Comparison of ENCODE assay signal across 18 cellular contexts in genomic region chrX:46788902-46789301, GRCh38. TPM values are rescaled to one million over a fixed set of nuclear protein-coding genes. Genes with fewer than 3 reads are reported as not detected.
DNase-seq lines count a peak whose midpoint lies in the region; ATAC-seq and TF ChIP-seq lines count a peak whose summit lies in the region.
"Had no signal": no experiment of that assay in that cellular context is flagged by ENCODE, and none has a peak within 500 bp of the region (broad histone marks: within the 10 kb centered on the region; RNA-seq: fewer than 3 reads in every experiment).

No MANE protein-coding gene starts in this region.

- no CpG with 5 or more reads among the region's 4 CpGs for WGBS in IMR-90 (ENCODE audit: extremely low coverage in 2 of 2, insufficient read length in 1 of 2), 2 experiments
- WGBS in mesendoderm (ENCODE audit: extremely low coverage, insufficient coverage, low lambda C conversion rate): no CpG with 5 or more reads among the region's 4 CpGs

- ATAC-seq in IMR-90 (ENCODE audit: low read depth): peak; percentile 78
- ATAC-seq: activated T-helper 17 cell treated with anti-CD3 and anti-CD28 coated beads, Interleukin-2, amount 50 U/mL, for 72 hours; gastrocnemius medialis; T-cell had no signal

- no peak overlapping the region for H3K9ac ChIP-seq in IMR-90 (ENCODE audit: low read depth, low read length)
- no peak overlapping the region for H3K9ac ChIP-seq in mesendoderm (ENCODE audit: low read length)

- intact Hi-C loops in IMR-90 (cut with micrococcal nuclease): no loop called here

- H3K4ac ChIP-seq in IMR-90 (ENCODE audit: low read depth, low read length): peak overlapping the region; percentile 70
- no peak overlapping the region for H3K4ac ChIP-seq in mesendoderm (ENCODE audit: low read depth, low read length)

- H3K36me3 ChIP-seq in IMR-90 (ENCODE audit: control insufficient read depth, insufficient read depth, low read length): no peaks in the 10 kb centered on the region
- no peaks in the 10 kb centered on the region for H3K36me3 ChIP-seq in mesendoderm (ENCODE audit: control insufficient read depth, insufficient read depth, low read length)
- H3K36me3 ChIP-seq: gastrocnemius medialis, left ventricle myocardium inferior, thoracic aorta had no signal

- H3K18ac ChIP-seq in IMR-90 (ENCODE audit: low read depth, low read length) (peak overlapping the region; percentile 20; the same call in 1 of the 2 replicates), mesendoderm (ENCODE audit: low read length) (no peak overlapping the region)

- POLR2A ChIA-PET in IMR-90 (lab: Charles Lee; ENCODE audit: unreplicated experiment): interaction anchor here (0.8 kb wide), 1 partner anchor 18 kb away, joined by 3 read pairs; no protein-coding TSS in a partner anchor

- no TSS peak for BruUV-seq in IMR-90 (replicated peaks; lab: Mats Ljungman, UMichigan)

- in situ Hi-C loops in IMR-90 (cut with MboI; ENCODE audit: low sequenced_read_pairs): no loop called here

- H4K20me1 ChIP-seq in IMR-90 (ENCODE audit: insufficient read depth, low read length): no peaks in the 10 kb centered on the region; the same call in 1 of the 2 replicates

- H3K9me1 ChIP-seq in IMR-90 (ENCODE audit: insufficient read depth, low read length): peaks cover 3% of the 10 kb centered on the region; the same call in 1 of the 2 replicates

- no peaks in the 10 kb centered on the region for H3K79me2 ChIP-seq in mesendoderm (ENCODE audit: control insufficient read depth, insufficient read depth, low read length)

- dilution Hi-C loops in IMR-90 (cut with HindIII; ENCODE audit: low sequenced_read_pairs, unreplicated experiment): no loop called here

- no peak for TF ChIP-seq POLR2A in IMR-90 (IDR thresholded peaks at IDR 0.05; ENCODE audit: low read depth, low read length)

- H2BK15ac ChIP-seq in IMR-90 (ENCODE audit: low read depth, low read length) (no peak overlapping the region), mesendoderm (replicated peaks; ENCODE audit: low read depth) (no peak overlapping the region)

- no peak for TF ChIP-seq CTCF in IMR-90 (conservative IDR thresholded peaks at IDR 0.05; ENCODE audit: low read depth, low read length)

- peak overlapping the region; percentile 67 for H2AFZ ChIP-seq in IMR-90 (replicated peaks; ENCODE audit: low read length, poor library complexity)

- H4K5ac ChIP-seq in IMR-90 (ENCODE audit: low read depth, low read length) (peak overlapping the region; percentile 27; the same call in 1 of the 2 replicates), mesendoderm (ENCODE audit: low read length) (no peak overlapping the region)

- peaks cover 8% of the 10 kb centered on the region for H3K4me1 ChIP-seq in IMR-90 (ENCODE audit: control insufficient read depth, insufficient read depth, low read length)
- no peaks in the 10 kb centered on the region for H3K4me1 ChIP-seq in mesendoderm (ENCODE audit: control insufficient read depth, low read depth, low read length)
- H3K4me1 ChIP-seq: gastrocnemius medialis, left ventricle myocardium inferior had no signal

- peak overlapping the region; percentile 76; the same call in 1 of the 2 replicates for H3K23ac ChIP-seq in IMR-90 (ENCODE audit: low read depth, low read length)
- no peak overlapping the region for H3K23ac ChIP-seq in mesendoderm (ENCODE audit: low read length)

- no peaks in the 10 kb centered on the region for H3K9me3 ChIP-seq in IMR-90 (ENCODE audit: control insufficient read depth, insufficient read depth, low read length)
- H3K9me3 ChIP-seq: gastrocnemius medialis, left ventricle myocardium inferior, thoracic aorta had no signal

- H2AK9ac ChIP-seq in IMR-90 (replicated peaks; ENCODE audit: low read depth, low read length, poor library complexity): no peak overlapping the region

- no peaks in the 10 kb centered on the region for H3K79me1 ChIP-seq in IMR-90 (ENCODE audit: low read depth in 1 of 2, low read length in 2 of 2)
- H3K79me1 ChIP-seq in mesendoderm (ENCODE audit: low read length): no peaks in the 10 kb centered on the region

- H3K14ac ChIP-seq in IMR-90 (replicated peaks; ENCODE audit: low read depth, low read length): peak overlapping the region; percentile 74; the same call in 1 of the 2 replicates

- DNase-seq in D341Med (ENCODE audit: low spot score) (peak; percentile 25), IMR-90 (peak; percentile 65), dedifferentiated amniotic fluid mesenchymal stem cell (ENCODE audit: extremely low spot score) (peak; percentile 26), mesendoderm (peak; percentile 56), occipital lobe (lab: John Stamatoyannopoulos, UW) (no peak), NCI-H524 treated with DMSO at 0.1 percent for 48 hours (lab: John Stamatoyannopoulos, UW) (no peak), NK-92 (lab: John Stamatoyannopoulos, UW; ENCODE audit: unreplicated experiment) (no peak)
- DNase-seq in activated CD8-positive, alpha-beta memory T cell treated with anti-CD3 and anti-CD28 coated beads for 24 hours: no peak
- DNase-seq: C1 segment of cervical spinal cord; DMS153; gastrocnemius medialis; left ventricle myocardium inferior; NCI-H1436; NCI-H2171 treated with DMSO at 0.1 percent for 48 hours; NK-92 treated with Interleukin-12 subunit alpha and Interleukin-12 subunit beta, amount 100 ng/mL, for 24 hours; T-cell had no signal

- H3K4me2 ChIP-seq in IMR-90 (ENCODE audit: low read depth, low read length): no peak overlapping the region
- no peak overlapping the region for H3K4me2 ChIP-seq in mesendoderm (ENCODE audit: low read length)

- H2BK120ac ChIP-seq in IMR-90 (ENCODE audit: low read depth, low read length) (peak overlapping the region; percentile 81; the same call in 1 of the 2 replicates), mesendoderm (ENCODE audit: low read depth, low read length) (no peak overlapping the region)

- H2BK5ac ChIP-seq in IMR-90 (ENCODE audit: low read depth, low read length, poor library complexity, severe bottlenecking): peak overlapping the region; percentile 84
- no peak overlapping the region for H2BK5ac ChIP-seq in mesendoderm (ENCODE audit: low read length)

- no peak overlapping the region for H3K27ac ChIP-seq in IMR-90 (ENCODE audit: insufficient read depth, low read length)
- H3K27ac ChIP-seq in mesendoderm (ENCODE audit: low read depth, low read length): no peak overlapping the region
- H3K27ac ChIP-seq: gastrocnemius medialis, left ventricle myocardium inferior, thoracic aorta had no signal

- H3K27me3 ChIP-seq in IMR-90 (ENCODE audit: control insufficient read depth, insufficient read depth, low read length) (no peaks in the 10 kb centered on the region), mesendoderm (ENCODE audit: insufficient read depth, low read length, poor library complexity) (no peaks in the 10 kb centered on the region)
- H3K27me3 ChIP-seq: gastrocnemius medialis had no signal

- no peak overlapping the region for H4K91ac ChIP-seq in IMR-90 (ENCODE audit: insufficient read depth, low read depth, low read length)

- CTCF ChIA-PET in IMR-90 (lab: Yijun Ruan, JAX): interaction anchor here (0.6 kb wide), 1 partner anchor 472 kb away, joined by 4 read pairs; no protein-coding TSS in a partner anchor

- no peak overlapping the region for H3K4me3 ChIP-seq in IMR-90 (ENCODE audit: insufficient read depth, low read depth, low read length)
- no peak overlapping the region for H3K4me3 ChIP-seq in mesendoderm (ENCODE audit: low read length)
- H3K4me3 ChIP-seq: gastrocnemius medialis, left ventricle myocardium inferior, thoracic aorta had no signal

- H2AK5ac ChIP-seq in IMR-90 (ENCODE audit: low read depth, low read length) (peak overlapping the region; percentile 29; the same call in 1 of the 2 replicates), mesendoderm (ENCODE audit: low read length) (no peak overlapping the region)

- peak overlapping the region; percentile 76; the same call in 1 of the 2 replicates for H2BK20ac ChIP-seq in IMR-90 (ENCODE audit: low read depth, low read length)

- TF ChIP-seq RAD21 in IMR-90 (IDR thresholded peaks at IDR 0.05; ENCODE audit: low read length): no peak

- no peak overlapping the region for H3K56ac ChIP-seq in IMR-90 (ENCODE audit: extremely low read depth, insufficient read depth, low read length)
- H3K56ac ChIP-seq in mesendoderm (ENCODE audit: low read length): no peak overlapping the region

- H4K8ac ChIP-seq in IMR-90 (ENCODE audit: low read depth in 2 of 2, low read length in 2 of 2): peak overlapping the region in 1 of 2 experiments; percentile 66; a peak in 1 of 4 replicates
- H4K8ac ChIP-seq in mesendoderm (ENCODE audit: low read depth, low read length): no peak overlapping the region

TF ChIP-seq in IMR-90, 13 proteins besides CTCF, POLR2A, EP300 and RAD21:
- TF ChIP-seq FOS (IDR thresholded peaks at IDR 0.05; ENCODE audit: low read depth, low read length): no peak
- peak; percentile 68 for TF ChIP-seq MAFK (IDR thresholded peaks at IDR 0.05; ENCODE audit: low read depth, low read length)
- TF ChIP-seq BHLHE40 (IDR thresholded peaks at IDR 0.05; ENCODE audit: low read depth, low read length): no peak

RNA-seq across cellular contexts. Expression of gene SLC9A7, which starts 30.0 kb away (rescaled TPM):
- total RNA-seq in IMR-90 (2012; rRNA removed) (67.5 and 76.4 TPM in 2 replicates), occipital lobe (26.2 TPM)
- 14.4 and 14.7 TPM in 2 replicates for polyA plus RNA-seq in IMR-90 (2012; rRNA removed)
- polyA plus RNA-seq in IMR-90 (2012; cell fraction: cytosol; rRNA removed): 12.7 and 15.1 TPM in 2 replicates
- 11.9 and 17.9 TPM in 2 replicates for polyA plus RNA-seq in IMR-90 (2012; cell fraction: nucleus; rRNA removed; ENCODE audit: low replicate concordance)
- polyA plus RNA-seq in mesendoderm (2013, experiment 1 of 2): 3.7 TPM
- 4.5 TPM for polyA plus RNA-seq in mesendoderm (2013, experiment 2 of 2)

RNA-seq across cellular contexts. Expression of gene RP2, which starts 47.9 kb away (rescaled TPM):
- total RNA-seq in IMR-90 (2012; rRNA removed): 17.0 and 23.9 TPM in 2 replicates
- polyA plus RNA-seq in IMR-90 (2012; rRNA removed): 4.7 and 6.8 TPM in 2 replicates
- polyA plus RNA-seq in IMR-90 (2012; cell fraction: cytosol; rRNA removed): 1.6 and 2.1 TPM in 2 replicates
- polyA plus RNA-seq in IMR-90 (2012; cell fraction: nucleus; rRNA removed; ENCODE audit: low replicate concordance): 0.77 and 2.5 TPM in 2 replicates
- 4.6 TPM for polyA plus RNA-seq in mesendoderm (2013, experiment 1 of 2)
- 5.4 TPM for polyA plus RNA-seq in mesendoderm (2013, experiment 2 of 2)
- 25.1 TPM for total RNA-seq in occipital lobe

Comparison
In these comparisons a context has a peak if more than half of its experiments do, and no peak if none do; other contexts are left out.
1. DNase-seq: peak in D341Med (single experiment), IMR-90 (single experiment), dedifferentiated amniotic fluid mesenchymal stem cell (single experiment) and mesendoderm (single experiment); none in occipital lobe (single experiment), NCI-H524 treated with DMSO at 0.1 percent for 48 hours (single experiment), NK-92 (single experiment) and activated CD8-positive, alpha-beta memory T cell treated with anti-CD3 and anti-CD28 coated beads for 24 hours (single experiment).